24 cellular contexts compared by ENCODE assay signal in the genomic region with DNA sequence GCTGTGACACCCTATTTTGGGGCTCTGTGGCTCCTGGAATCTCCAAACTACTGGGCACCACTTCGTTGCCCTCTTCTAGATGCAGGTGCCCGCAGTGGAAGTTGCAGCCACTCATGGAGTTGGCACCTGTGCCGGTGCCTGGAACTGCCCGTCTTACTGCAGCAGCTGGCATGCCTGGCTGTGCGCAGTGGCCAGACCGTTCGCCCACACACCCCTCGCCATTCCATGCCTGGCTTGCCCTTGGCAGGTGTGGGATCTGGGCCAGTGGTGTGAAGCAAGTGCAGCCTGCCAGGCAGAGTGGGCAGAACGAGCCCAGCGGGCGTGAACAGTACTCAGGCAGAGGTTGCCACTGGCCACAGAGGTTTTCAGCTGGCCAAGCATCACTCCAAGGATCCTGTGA.
"Had no signal": no experiment of that assay in that cellular context is flagged by ENCODE, and none has a peak within 500 bp of the region (broad histone marks: within the 10 kb centered on the region; RNA-seq: fewer than 3 reads in every experiment).

No MANE protein-coding gene starts in this region.

- H3K27ac ChIP-seq: SK-N-MC had no signal

- DNase-seq: activated B cell treated with CpG ODN at 0.5 μM for 24 hours; activated CD4-positive, alpha-beta memory T cell treated with anti-CD3 and anti-CD28 coated beads for 36 hours; activated CD4-positive, alpha-beta T cell treated with anti-CD3 and anti-CD28 coated beads, Interleukin-2, amount 10 ng/mL, durations not matched to agents 7 days and 5 days; activated CD8-positive, alpha-beta memory T cell treated with anti-CD3 and anti-CD28 coated beads for 24 hours; activated gamma-delta T cell treated with Interleukin-2 at 50 U/mL for 16 hours; activated naive CD4-positive, alpha-beta T cell treated with anti-CD3 and anti-CD28 coated beads, Interleukin-2, amount 10 ng/mL, durations not matched to agents 7 days and 5 days; activated naive CD8-positive, alpha-beta T cell treated with anti-CD3 and anti-CD28 coated beads for 36 hours; activated T-cell treated with anti-CD3 and anti-CD28 coated beads, Interleukin-2, amount 50 U/mL, for 48 hours; caudate nucleus; Kasumi-1; KBM-7; NCI-H1048; NCI-H146; NCI-H187 treated with DMSO at 0.1 percent for 48 hours; NCI-H2107; NCI-H2171 treated with DMSO at 0.1 percent for 48 hours; NCI-H226; NCI-H526; NCI-H82; T-cell; T-helper 2 cell; T1000 had no signal

- H3K4me3 Mint-ChIP-seq: activated B cell treated with CpG ODN at 0.5 μM for 24 hours; activated CD4-positive, alpha-beta memory T cell treated with anti-CD3 and anti-CD28 coated beads for 36 hours; activated CD4-positive, alpha-beta T cell treated with anti-CD3 and anti-CD28 coated beads, Interleukin-2, amount 10 ng/mL, durations not matched to agents 7 days and 5 days; activated naive CD4-positive, alpha-beta T cell treated with anti-CD3 and anti-CD28 coated beads, Interleukin-2, amount 10 ng/mL, durations not matched to agents 7 days and 5 days; activated naive CD8-positive, alpha-beta T cell treated with anti-CD3 and anti-CD28 coated beads for 36 hours; activated T-helper 17 cell treated with anti-CD3 and anti-CD28 coated beads, Interleukin-2, amount 50 U/mL, for 72 hours; T-cell had no signal

- H3K4me1 Mint-ChIP-seq: activated B cell treated with CpG ODN at 0.5 μM for 24 hours; activated CD4-positive, alpha-beta T cell treated with anti-CD3 and anti-CD28 coated beads, Interleukin-2, amount 10 ng/mL, durations not matched to agents 7 days and 5 days; activated naive CD4-positive, alpha-beta T cell treated with anti-CD3 and anti-CD28 coated beads, Interleukin-2, amount 10 ng/mL, durations not matched to agents 7 days and 5 days; activated naive CD8-positive, alpha-beta T cell treated with anti-CD3 and anti-CD28 coated beads for 36 hours; activated T-helper 17 cell treated with anti-CD3 and anti-CD28 coated beads, Interleukin-2, amount 50 U/mL, for 72 hours; T-cell had no signal

- H3K27me3 Mint-ChIP-seq: activated B cell treated with CpG ODN at 0.5 μM for 24 hours; activated CD4-positive, alpha-beta memory T cell treated with anti-CD3 and anti-CD28 coated beads for 36 hours; activated CD4-positive, alpha-beta T cell treated with anti-CD3 and anti-CD28 coated beads, Interleukin-2, amount 10 ng/mL, durations not matched to agents 7 days and 5 days; activated naive CD4-positive, alpha-beta T cell treated with anti-CD3 and anti-CD28 coated beads, Interleukin-2, amount 10 ng/mL, durations not matched to agents 7 days and 5 days; activated naive CD8-positive, alpha-beta T cell treated with anti-CD3 and anti-CD28 coated beads for 36 hours; activated T-helper 17 cell treated with anti-CD3 and anti-CD28 coated beads, Interleukin-2, amount 50 U/mL, for 72 hours; T-cell had no signal

- H3K27ac Mint-ChIP-seq: activated B cell treated with CpG ODN at 0.5 μM for 24 hours; activated CD4-positive, alpha-beta memory T cell treated with anti-CD3 and anti-CD28 coated beads for 36 hours; activated CD4-positive, alpha-beta T cell treated with anti-CD3 and anti-CD28 coated beads, Interleukin-2, amount 10 ng/mL, durations not matched to agents 7 days and 5 days; activated naive CD4-positive, alpha-beta T cell treated with anti-CD3 and anti-CD28 coated beads, Interleukin-2, amount 10 ng/mL, durations not matched to agents 7 days and 5 days; activated naive CD8-positive, alpha-beta T cell treated with anti-CD3 and anti-CD28 coated beads for 36 hours; activated T-helper 17 cell treated with anti-CD3 and anti-CD28 coated beads, Interleukin-2, amount 50 U/mL, for 72 hours; T-cell had no signal

- H3K36me3 Mint-ChIP-seq: activated CD4-positive, alpha-beta memory T cell treated with anti-CD3 and anti-CD28 coated beads for 36 hours; activated naive CD4-positive, alpha-beta T cell treated with anti-CD3 and anti-CD28 coated beads, Interleukin-2, amount 10 ng/mL, durations not matched to agents 7 days and 5 days; activated naive CD8-positive, alpha-beta T cell treated with anti-CD3 and anti-CD28 coated beads for 36 hours; T-cell had no signal

- H3K4me3 ChIP-seq: SK-N-MC had no signal

- ATAC-seq: activated T-helper 17 cell treated with anti-CD3 and anti-CD28 coated beads, Interleukin-2, amount 50 U/mL, for 72 hours; T-cell had no signal
